Comparison of ENCODE assay signal across 14 cellular contexts in the genomic region with DNA sequence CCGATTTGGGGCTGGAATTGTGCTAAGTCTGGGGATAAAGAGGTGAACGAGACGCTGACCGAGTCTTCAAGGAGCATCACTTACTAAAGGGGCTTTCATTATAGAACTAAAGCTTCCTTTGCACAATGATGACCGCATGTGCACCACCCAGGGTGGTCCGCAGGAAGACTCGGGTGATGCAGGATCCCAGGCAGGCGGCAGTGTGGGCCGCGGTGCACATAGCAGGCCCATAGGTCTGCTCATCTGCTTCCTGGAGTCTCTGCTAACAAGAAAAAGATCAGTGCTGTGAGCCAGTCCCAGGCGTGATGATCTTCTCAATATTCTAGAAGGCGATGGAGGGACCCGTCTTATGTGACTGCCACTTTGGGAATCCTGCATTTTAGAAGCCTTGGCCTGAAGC.
"Had no signal": no experiment of that assay in that cellular context is flagged by ENCODE, and none has a peak within 500 bp of the region (broad histone marks: within the 10 kb centered on the region; RNA-seq: fewer than 3 reads in every experiment).

No MANE protein-coding gene starts in this region.

- H3K4me3 ChIP-seq: esophagus squamous epithelium, gastroesophageal sphincter, lung had no signal

- H3K9me3 ChIP-seq: esophagus squamous epithelium, gastroesophageal sphincter had no signal

- H3K27ac Mint-ChIP-seq: dendritic cell treated with granulocyte-macrophage colony-stimulating factor and Interleukin-4, amounts not matched to agents 40 ng/mL and 50 ng/mL, for 4 days; type B pancreatic cell had no signal

- H3K9me3 Mint-ChIP-seq: nephron had no signal

- ATAC-seq: gastroesophageal sphincter, left colon, left ventricle myocardium superior, sciatic nerve had no signal

- H3K27me3 Mint-ChIP-seq: dendritic cell treated with granulocyte-macrophage colony-stimulating factor and Interleukin-4, amounts not matched to agents 40 ng/mL and 50 ng/mL, for 4 days had no signal

- H3K27me3 ChIP-seq: esophagus squamous epithelium had no signal

- H3K36me3 ChIP-seq: esophagus squamous epithelium, gastroesophageal sphincter had no signal

- H3K4me3 Mint-ChIP-seq: dendritic cell treated with granulocyte-macrophage colony-stimulating factor and Interleukin-4, amounts not matched to agents 40 ng/mL and 50 ng/mL, for 4 days; nephron; type B pancreatic cell had no signal

- H3K27ac ChIP-seq: esophagus squamous epithelium, gastroesophageal sphincter had no signal

- DNase-seq: esophagus squamous epithelium; foreskin fibroblast; left colon; left ventricle myocardium superior; mesenchymal stem cell; naive B cell; stimulated activated CD4-positive, alpha-beta T cell treated with anti-CD3 and anti-CD28 coated beads, Interleukin-12 subunit alpha, Interleukin-12 subunit beta, amount 100 ng/mL, for 4 hours; stimulated activated naive CD4-positive, alpha-beta T cell treated with Interleukin-2 at 50 U/mL for 16 hours had no signal

- H3K36me3 Mint-ChIP-seq: naive B cell had no signal
